ENCODE assay signal across 8 cellular contexts in genomic region chr1:153783233-153784190, GRCh38. TPM values are rescaled to one million over a fixed set of nuclear protein-coding genes. Genes with fewer than 3 reads are reported as not detected.
DNase-seq lines count a peak whose midpoint lies in the region; ATAC-seq, FAIRE-seq and TF ChIP-seq lines count a peak whose summit lies in the region.

No MANE protein-coding gene starts in this region.

- H3K4me1 Mint-ChIP-seq in activated B cell treated with CpG ODN at 0.5 μM for 24 hours, result peaks cover 25% of the 10 kb centered on the region

- intact Hi-C loops in activated B cell treated with CpG ODN at 0.5 μM for 24 hours (cut with micrococcal nuclease), result loop anchor here (1.0 kb wide), 4 partner anchors 8 to 112 kb away; partner anchors contain the start of gene SLC27A3

- peak overlapping the region; percentile 96 for H3K27ac Mint-ChIP-seq in activated B cell treated with CpG ODN at 0.5 μM for 24 hours

- H3K4me2 ChIP-seq in keratinocyte (ENCODE audit: control insufficient read depth, extremely low read depth, insufficient read depth, low read depth, low read length), result peak overlapping the region; percentile 95

- H3K4me3 ChIP-seq in keratinocyte (ENCODE audit: control insufficient read depth in 2 of 3, extremely low read depth in 1 of 3, insufficient read depth in 2 of 3, low read depth in 1 of 3, low read length in 3 of 3), result peak overlapping the region; percentile 50 to 87 (median 83)

- H2AFZ ChIP-seq in keratinocyte (ENCODE audit: control insufficient read depth, low read length), result peak overlapping the region; percentile 87

- POLR2A ChIA-PET in activated B cell treated with CpG ODN at 0.5 μM for 24 hours (lab: Charles Lee), result interaction anchor here (0.6 to 2.4 kb wide), 34 partner anchors 8 to 416 kb away, joined by 3 to 25 read pairs (median 5); partner anchors contain the start of genes CHTOP, CREB3L4, DENND4B and GATAD2B

- H3K4me3 Mint-ChIP-seq in activated B cell treated with CpG ODN at 0.5 μM for 24 hours, result peak overlapping the region; percentile 93

- no peaks in the 10 kb centered on the region for H3K27me3 ChIP-seq in keratinocyte (ENCODE audit: control insufficient read depth, extremely low read depth, insufficient read depth, low read length)

- CTCF ChIA-PET in activated B cell treated with CpG ODN at 0.5 μM for 24 hours (lab: Charles Lee), result no interaction called here

- no peaks in the 10 kb centered on the region for H3K79me2 ChIP-seq in keratinocyte (ENCODE audit: control insufficient read depth, insufficient read depth, low read length)

- H4K20me1 ChIP-seq in keratinocyte (ENCODE audit: control insufficient read depth, extremely low read depth, insufficient read depth, low read length), result no peaks in the 10 kb centered on the region

- peaks cover 2% of the 10 kb centered on the region for H3K9me3 Mint-ChIP-seq in activated B cell treated with CpG ODN at 0.5 μM for 24 hours

- no peak for FAIRE-seq in keratinocyte (lab: Jason Lieb, UNC)

- H3K27ac ChIP-seq in caudate nucleus (ENCODE audit: low read depth, low read length), result peak overlapping the region; percentile 93
- H3K27ac ChIP-seq in keratinocyte (ENCODE audit: control insufficient read depth, insufficient read depth, low read length), result peak overlapping the region; percentile 79

- no peaks in the 10 kb centered on the region for H3K36me3 Mint-ChIP-seq in activated B cell treated with CpG ODN at 0.5 μM for 24 hours (ENCODE audit: low read depth)

- DNase-seq in AG08395 (ENCODE audit: low spot score) (peak; percentile 99), NCI-H2227 (lab: John Stamatoyannopoulos, UW; ENCODE audit: unreplicated experiment) (peak; percentile 97), activated B cell treated with CpG ODN at 0.5 μM for 24 hours (peak; percentile 92), caudate nucleus (lab: John Stamatoyannopoulos, UW) (peak in 60 of 61 donors; percentile 36 to 93 (median 86)), keratinocyte (ENCODE audit: low read depth, low spot score) (no peak)
- peak; percentile 82 to 88 (median 88) for DNase-seq in stimulated activated CD4-positive, alpha-beta T cell treated with anti-CD3 and anti-CD28 coated beads, Interleukin-12 subunit alpha, Interleukin-12 subunit beta, amount 100 ng/mL, for 48 hours (ENCODE audit: low read depth in 2 of 3, low spot score in 1 of 3)

- ATAC-seq in GM18907 (IDR thresholded peaks at IDR 0.05; ENCODE audit: unreplicated experiment) (peak; percentile 83), HG03139 (IDR thresholded peaks at IDR 0.05; ENCODE audit: unreplicated experiment) (peak; percentile 82), activated B cell treated with CpG ODN at 0.5 μM for 24 hours (ENCODE audit: low read depth) (peak; percentile 96)

- no peaks in the 10 kb centered on the region for H3K27me3 Mint-ChIP-seq in activated B cell treated with CpG ODN at 0.5 μM for 24 hours

- H3K9ac ChIP-seq in keratinocyte (ENCODE audit: control insufficient read depth, extremely low read depth, insufficient read depth, low read length), result peak overlapping the region; percentile 87

- H3K36me3 ChIP-seq in keratinocyte (ENCODE audit: control insufficient read depth in 2 of 2, extremely low read depth in 1 of 2, insufficient read depth in 2 of 2, low read length in 2 of 2), result no peaks in the 10 kb centered on the region

- dilution Hi-C loops in keratinocyte (cut with MboI; ENCODE audit: extremely low pct_ligation_motif_present, low sequenced_read_pairs), result no loop called here

- H3K9me3 ChIP-seq in keratinocyte (ENCODE audit: control insufficient read depth, low read depth, low read length), result no peaks in the 10 kb centered on the region

- H3K4me1 ChIP-seq in keratinocyte (ENCODE audit: control insufficient read depth, extremely low read depth, insufficient read depth, low read length), result peaks cover 5% of the 10 kb centered on the region

- no peak for TF ChIP-seq CTCF in activated B cell treated with CpG ODN at 0.5 μM for 24 hours (IDR thresholded peaks at IDR 0.05)
- no peak for TF ChIP-seq CTCF in keratinocyte (optimal IDR thresholded peaks at IDR 0.05 in 1 of 3, IDR thresholded peaks at IDR 0.05 in 1 of 3, conservative IDR thresholded peaks at IDR 0.05 in 1 of 3; ENCODE audit: extremely low read depth in 1 of 3, insufficient read depth in 2 of 3, low read length in 3 of 3)

- no peaks in the 10 kb centered on the region for H3K9me1 ChIP-seq in keratinocyte (ENCODE audit: control insufficient read depth, extremely low read depth, insufficient read depth, low read length)

RNA-seq across cellular contexts. Expression of gene SLC27A3, which starts 8.3 kb away (rescaled TPM):
- total RNA-seq in activated B cell treated with CpG ODN at 0.5 μM for 24 hours, result 7.8 and 12.6 TPM in 2 replicates
- polyA plus RNA-seq in keratinocyte, result 7.4 to 9.6 TPM (median 8.2 TPM) in 3 replicates
- polyA plus RNA-seq in keratinocyte (2011; ENCODE audit: low read depth), result 1.4 TPM
- polyA plus RNA-seq in keratinocyte (2011; cell fraction: cytosol; rRNA removed), result 2.9 and 3.0 TPM in 2 replicates
- 22.0 and 28.3 TPM in 2 replicates for polyA plus RNA-seq in keratinocyte (2011; cell fraction: nucleus; rRNA removed)
- 2.5 and 8.0 TPM in 2 replicates for polyA plus RNA-seq in keratinocyte (2012; ENCODE audit: low replicate concordance)
- 9.4 to 19.4 TPM (median 15.2 TPM) in 3 replicates for polyA minus RNA-seq in keratinocyte
- 5.2 TPM for polyA minus RNA-seq in keratinocyte (2011; cell fraction: cytosol; rRNA and poly(A)+ RNA removed)
- 7.4 and 7.7 TPM in 2 replicates for polyA minus RNA-seq in keratinocyte (2011; cell fraction: nucleus; rRNA and poly(A)+ RNA removed)

RNA-seq across cellular contexts. Expression of gene INTS3, which starts 55.7 kb away (rescaled TPM):
- 81.1 and 88.6 TPM in 2 replicates for total RNA-seq in activated B cell treated with CpG ODN at 0.5 μM for 24 hours
- 24.6 to 34.5 TPM (median 26.0 TPM) in 3 replicates for polyA plus RNA-seq in keratinocyte
- polyA plus RNA-seq in keratinocyte (2011; ENCODE audit: low read depth), result 18.4 TPM
- polyA plus RNA-seq in keratinocyte (2011; cell fraction: cytosol; rRNA removed), result 15.2 and 20.2 TPM in 2 replicates
- 150 and 172 TPM in 2 replicates for polyA plus RNA-seq in keratinocyte (2011; cell fraction: nucleus; rRNA removed)
- 21.3 and 23.5 TPM in 2 replicates for polyA plus RNA-seq in keratinocyte (2012; ENCODE audit: low replicate concordance)
- polyA minus RNA-seq in keratinocyte, result 33.6 to 62.6 TPM (median 42.0 TPM) in 3 replicates
- 11.7 TPM for polyA minus RNA-seq in keratinocyte (2011; cell fraction: cytosol; rRNA and poly(A)+ RNA removed)
- 37.4 and 55.7 TPM in 2 replicates for polyA minus RNA-seq in keratinocyte (2011; cell fraction: nucleus; rRNA and poly(A)+ RNA removed)
